In the genomic region with DNA sequence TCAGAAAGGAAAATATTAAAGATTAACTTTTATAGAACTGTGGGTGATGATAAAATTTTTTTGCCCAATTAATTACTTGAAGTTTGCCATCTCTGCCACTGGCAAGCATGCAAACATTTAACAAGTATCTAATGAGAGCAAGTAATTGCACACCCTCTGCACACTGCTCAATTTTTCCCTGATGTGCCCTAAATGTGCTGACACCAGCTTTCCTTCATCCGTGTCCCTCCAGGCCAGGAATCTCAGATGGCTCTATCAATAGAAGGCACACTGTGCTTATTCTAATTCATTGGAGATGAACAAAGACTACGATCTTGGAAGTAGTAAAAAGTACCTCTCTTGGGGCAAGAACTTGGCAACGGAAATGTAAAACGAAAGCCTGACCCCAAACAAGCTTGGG, we compare ENCODE assay signal across 23 cellular contexts.
"Had no signal": no experiment of that assay in that cellular context is flagged by ENCODE, and none has a peak within 500 bp of the region (broad histone marks: within the 10 kb centered on the region; RNA-seq: fewer than 3 reads in every experiment).

No MANE protein-coding gene starts in this region.

- ATAC-seq: effector memory CD8-positive, alpha-beta T cell; foreskin keratinocyte; gastroesophageal sphincter; heart left ventricle; left lung; left ventricle myocardium superior; lower lobe of right lung; mucosa of descending colon had no signal

- H3K4me3 ChIP-seq: colonic mucosa, esophagus muscularis mucosa, gastroesophageal sphincter, heart left ventricle, hepatocyte, left lung, lower lobe of right lung, mucosa of descending colon had no signal

- FAIRE-seq: endothelial cell of umbilical vein, frontal cortex, kidney had no signal

- H3K27me3 ChIP-seq: colonic mucosa, esophagus muscularis mucosa, foreskin keratinocyte, gastroesophageal sphincter, heart left ventricle, hepatocyte, left lung had no signal

- H3K4me3 Mint-ChIP-seq: dendritic cell treated with granulocyte-macrophage colony-stimulating factor and Interleukin-4, amounts not matched to agents 40 ng/mL and 50 ng/mL, for 4 days; effector memory CD8-positive, alpha-beta T cell; immature natural killer cell; mesothelial cell of epicardium had no signal

- H3K9me3 Mint-ChIP-seq: dendritic cell treated with granulocyte-macrophage colony-stimulating factor and Interleukin-4, amounts not matched to agents 40 ng/mL and 50 ng/mL, for 4 days; mesothelial cell of epicardium had no signal

- H3K4me1 Mint-ChIP-seq: immature natural killer cell, mesothelial cell of epicardium had no signal

- H3K36me3 ChIP-seq: colonic mucosa, esophagus muscularis mucosa, gastroesophageal sphincter, heart left ventricle, left lung, lower lobe of right lung had no signal

- H2AFZ ChIP-seq: hepatocyte had no signal

- H3K27ac Mint-ChIP-seq: dendritic cell treated with granulocyte-macrophage colony-stimulating factor and Interleukin-4, amounts not matched to agents 40 ng/mL and 50 ng/mL, for 4 days; effector memory CD8-positive, alpha-beta T cell; immature natural killer cell; mesothelial cell of epicardium had no signal

- H3K4me1 ChIP-seq: colonic mucosa, esophagus muscularis mucosa, foreskin keratinocyte, gastroesophageal sphincter, heart left ventricle, left lung, lower lobe of right lung had no signal

- H3K36me3 Mint-ChIP-seq: immature natural killer cell, mesothelial cell of epicardium had no signal

- DNase-seq: colonic mucosa; cortex of kidney; effector CD8-positive, alpha-beta T cell; effector memory CD8-positive, alpha-beta T cell; foreskin keratinocyte; heart left ventricle; hypothalamus; immature natural killer cell; islet precursor cell; kidney; kidney glomerular epithelial cell; left lung; left ventricle myocardium superior; lower lobe of right lung; mesenchymal stem cell; mucosa of descending colon had no signal

- H3K27ac ChIP-seq: colonic mucosa, esophagus muscularis mucosa, foreskin keratinocyte, gastroesophageal sphincter, heart left ventricle, hepatocyte, left lung, lower lobe of right lung had no signal

- H3K9me3 ChIP-seq: colonic mucosa, esophagus muscularis mucosa, gastroesophageal sphincter, heart left ventricle, left lung, lower lobe of right lung, mucosa of descending colon had no signal

- H3K4me2 ChIP-seq: hepatocyte had no signal
